1 cellular context compared by ENCODE assay signal in genomic region chr1:41698916-41699860, GRCh38.
TF ChIP-seq lines count a peak whose summit lies in the region.

No MANE protein-coding gene starts in this region.

TF ChIP-seq in GM12878, 131 proteins besides CTCF, POLR2A, EP300 and RAD21 (continued from another document):
- TF ChIP-seq CEBPZ (IDR thresholded peaks at IDR 0.05; ENCODE audit: low read depth, low read length), result no peak
- no peak for TF ChIP-seq CHD1 (IDR thresholded peaks at IDR 0.05; ENCODE audit: low read depth, low read length)
- TF ChIP-seq HDAC2 (IDR thresholded peaks at IDR 0.05), result no peak
- no peak for TF ChIP-seq TCF7 (IDR thresholded peaks at IDR 0.05; ENCODE audit: borderline replicate concordance)
- TF ChIP-seq RCOR1 (conservative IDR thresholded peaks at IDR 0.05; ENCODE audit: low read depth, low read length), result no peak
- 0 out of 2 replicates have a peak, but pooled peaks have one; percentile 8 for TF ChIP-seq ZNF217 (IDR thresholded peaks at IDR 0.05)
- no peak for TF ChIP-seq SPI1 (IDR thresholded peaks at IDR 0.05; ENCODE audit: borderline replicate concordance, insufficient read depth, low read depth, low read length)
- peak; percentile 54; the same call in 1 of the 2 replicates for TF ChIP-seq TCF12 (IDR thresholded peaks at IDR 0.05; ENCODE audit: low read depth, low read length)
- no peak for TF ChIP-seq IRF4 (IDR thresholded peaks at IDR 0.05; ENCODE audit: low read depth, low read length)
- TF ChIP-seq ASH2L (IDR thresholded peaks at IDR 0.05; ENCODE audit: borderline replicate concordance, low read depth), result no peak
- TF ChIP-seq ATF3 (IDR thresholded peaks at IDR 0.05; ENCODE audit: borderline replicate concordance, extremely low read depth, low read depth, low read length), result peak; percentile 58; the same call in 1 of the 2 replicates
- TF ChIP-seq TCF3 (IDR thresholded peaks at IDR 0.05; ENCODE audit: borderline replicate concordance, insufficient read depth, low read depth, low read length), result 0 out of 2 replicates have a peak, but pooled peaks have one; percentile 64
- 0 out of 2 replicates have a peak, but pooled peaks have one; percentile 33 for TF ChIP-seq CHD2 (IDR thresholded peaks at IDR 0.05; ENCODE audit: borderline replicate concordance, low read depth, low read length)
- no peak for TF ChIP-seq SMARCA5 (IDR thresholded peaks at IDR 0.05)
- TF ChIP-seq SRF (IDR thresholded peaks at IDR 0.05; ENCODE audit: low read depth in 2 of 2, low read length in 2 of 2), result no peak
- 0 out of 2 replicates have a peak, but pooled peaks have one; percentile 7 for TF ChIP-seq HDGF (IDR thresholded peaks at IDR 0.05)
- TF ChIP-seq WRNIP1 (IDR thresholded peaks at IDR 0.05; ENCODE audit: borderline replicate concordance, low read depth, low read length), result no peak
- TF ChIP-seq SMC3 (IDR thresholded peaks at IDR 0.05; ENCODE audit: borderline replicate concordance, low read length), result peak; percentile 2; the same call in 1 of the 2 replicates
- no peak for TF ChIP-seq SUZ12 (IDR thresholded peaks at IDR 0.05; ENCODE audit: unreplicated experiment)
- TF ChIP-seq DPF2 (IDR thresholded peaks at IDR 0.05), result peak; percentile 83
- TF ChIP-seq RBBP5 (conservative IDR thresholded peaks at IDR 0.05), result no peak
- peak; percentile 60; the same call in 1 of the 2 replicates for TF ChIP-seq JUNB (IDR thresholded peaks at IDR 0.05)
- peak; percentile 65 for TF ChIP-seq RELA (IDR thresholded peaks at IDR 0.05; ENCODE audit: borderline replicate concordance, partially characterized antibody)
- TF ChIP-seq NR2F1 (conservative IDR thresholded peaks at IDR 0.05), result peak; percentile 70
- 0 out of 2 replicates have a peak, but pooled peaks have one; percentile 12 for TF ChIP-seq SREBF1 (IDR thresholded peaks at IDR 0.05; ENCODE audit: low read length)
- no peak for TF ChIP-seq E4F1 (IDR thresholded peaks at IDR 0.05; ENCODE audit: borderline replicate concordance, partially characterized antibody)
- no peak for TF ChIP-seq IRF5 (IDR thresholded peaks at IDR 0.05; ENCODE audit: borderline replicate concordance)
- no peak for TF ChIP-seq STAT3 (IDR thresholded peaks at IDR 0.05; ENCODE audit: low read depth, low read length)
- TF ChIP-seq E2F8 (IDR thresholded peaks at IDR 0.05; ENCODE audit: low read depth, partially characterized antibody), result no peak
- TF ChIP-seq ZNF687 (IDR thresholded peaks at IDR 0.05), result peak; percentile 99
- TF ChIP-seq YBX1 (IDR thresholded peaks at IDR 0.05), result no peak
- peak; percentile 74; the same call in 1 of the 2 replicates for TF ChIP-seq RELB (IDR thresholded peaks at IDR 0.05; ENCODE audit: low read depth)
- no peak for TF ChIP-seq SKIL (IDR thresholded peaks at IDR 0.05; ENCODE audit: low read depth, poor library complexity, severe bottlenecking)
- no peak for TF ChIP-seq ATF2 (IDR thresholded peaks at IDR 0.05; ENCODE audit: low read length)
- TF ChIP-seq RUNX3 (IDR thresholded peaks at IDR 0.05; ENCODE audit: low read length), result peak; percentile 38; the same call in 1 of the 2 replicates
- peak; percentile 79; the same call in 1 of the 2 replicates for TF ChIP-seq BACH1 (IDR thresholded peaks at IDR 0.05; ENCODE audit: borderline replicate concordance)
- peak; percentile 49 for TF ChIP-seq EED (IDR thresholded peaks at IDR 0.05; ENCODE audit: low read depth)
- TF ChIP-seq SIX5 (IDR thresholded peaks at IDR 0.05; ENCODE audit: low read depth, low read length, severe bottlenecking), result no peak
- TF ChIP-seq STAT1 (conservative IDR thresholded peaks at IDR 0.05), result no peak
- peak; percentile 92 for TF ChIP-seq RAD51 (IDR thresholded peaks at IDR 0.05)
- TF ChIP-seq MXI1 (IDR thresholded peaks at IDR 0.05; ENCODE audit: low read depth, low read length), result no peak
- TF ChIP-seq POLR2AphosphoS2 (IDR thresholded peaks at IDR 0.05; ENCODE audit: low read depth, low read length), result no peak
- no peak for TF ChIP-seq ZNF207 (IDR thresholded peaks at IDR 0.05; ENCODE audit: borderline replicate concordance)
- TF ChIP-seq CREM (IDR thresholded peaks at IDR 0.05; ENCODE audit: low read depth), result peak; percentile 42; the same call in 1 of the 2 replicates
- no peak for TF ChIP-seq NR2C1 (IDR thresholded peaks at IDR 0.05)
TF ChIP-seq in GM12878: peak in this region for 38.
